Comparison of ENCODE assay signal across 1 cellular context in the genomic region with DNA sequence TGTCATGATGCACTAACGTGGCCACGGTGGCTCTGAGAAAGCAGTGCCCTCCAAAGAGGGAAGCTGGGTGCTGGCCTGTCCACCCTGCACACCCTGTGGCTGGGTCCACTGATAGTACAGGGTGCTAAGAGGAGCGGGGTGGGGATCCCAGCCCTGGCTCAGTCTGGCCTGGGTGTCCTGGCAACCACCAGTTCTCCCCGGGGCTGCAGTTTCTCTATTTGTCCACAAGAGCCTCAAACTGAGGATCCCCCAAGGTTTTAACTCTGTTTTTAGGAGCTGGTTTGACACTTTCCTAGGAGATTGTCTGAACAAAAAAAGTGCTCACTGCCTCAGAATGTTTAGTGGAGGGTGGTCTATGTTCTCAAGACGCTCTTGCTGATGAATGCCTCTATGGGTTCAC.
TF ChIP-seq lines count a peak whose summit lies in the region.

No MANE protein-coding gene starts in this region.

TF ChIP-seq in HepG2, 621 proteins besides CTCF, POLR2A, EP300 and RAD21 (continued from another document):
- no peak for TF ChIP-seq GABPA (IDR thresholded peaks at IDR 0.05; ENCODE audit: low read depth, low read length)
- no peak for TF ChIP-seq GABPA (CRISPR knock-in tag; IDR thresholded peaks at IDR 0.05; ENCODE audit: low read depth)
- no peak for TF ChIP-seq NFE2L1 (CRISPR knock-in tag; IDR thresholded peaks at IDR 0.05; ENCODE audit: borderline replicate concordance)
- no peak for TF ChIP-seq ZBTB21 (CRISPR knock-in tag; IDR thresholded peaks at IDR 0.05)
- TF ChIP-seq RXRA (CRISPR knock-in tag; IDR thresholded peaks at IDR 0.05): no peak
- no peak for TF ChIP-seq ZBTB1 (CRISPR knock-in tag; IDR thresholded peaks at IDR 0.05; ENCODE audit: borderline replicate concordance)
- TF ChIP-seq SNRNP70 (IDR thresholded peaks at IDR 0.05; ENCODE audit: low read depth, low read length): no peak
- TF ChIP-seq PAX8 (CRISPR knock-in tag; IDR thresholded peaks at IDR 0.05; ENCODE audit: borderline replicate concordance): no peak
- TF ChIP-seq U2AF2 (IDR thresholded peaks at IDR 0.05; ENCODE audit: low read depth, low read length): no peak
- TF ChIP-seq KDM5A (IDR thresholded peaks at IDR 0.05; ENCODE audit: borderline replicate concordance, low read length): no peak
- TF ChIP-seq, protein P1, sequence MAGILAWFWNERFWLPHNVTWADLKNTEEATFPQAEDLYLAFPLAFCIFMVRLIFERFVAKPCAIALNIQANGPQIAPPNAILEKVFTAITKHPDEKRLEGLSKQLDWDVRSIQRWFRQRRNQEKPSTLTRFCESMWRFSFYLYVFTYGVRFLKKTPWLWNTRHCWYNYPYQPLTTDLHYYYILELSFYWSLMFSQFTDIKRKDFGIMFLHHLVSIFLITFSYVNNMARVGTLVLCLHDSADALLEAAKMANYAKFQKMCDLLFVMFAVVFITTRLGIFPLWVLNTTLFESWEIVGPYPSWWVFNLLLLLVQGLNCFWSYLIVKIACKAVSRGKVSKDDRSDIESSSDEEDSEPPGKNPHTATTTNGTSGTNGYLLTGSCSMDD (CRISPR knock-in tag; IDR thresholded peaks at IDR 0.05): no peak
- TF ChIP-seq MIXL1 (CRISPR knock-in tag; IDR thresholded peaks at IDR 0.05): no peak
- TF ChIP-seq, protein P2, sequence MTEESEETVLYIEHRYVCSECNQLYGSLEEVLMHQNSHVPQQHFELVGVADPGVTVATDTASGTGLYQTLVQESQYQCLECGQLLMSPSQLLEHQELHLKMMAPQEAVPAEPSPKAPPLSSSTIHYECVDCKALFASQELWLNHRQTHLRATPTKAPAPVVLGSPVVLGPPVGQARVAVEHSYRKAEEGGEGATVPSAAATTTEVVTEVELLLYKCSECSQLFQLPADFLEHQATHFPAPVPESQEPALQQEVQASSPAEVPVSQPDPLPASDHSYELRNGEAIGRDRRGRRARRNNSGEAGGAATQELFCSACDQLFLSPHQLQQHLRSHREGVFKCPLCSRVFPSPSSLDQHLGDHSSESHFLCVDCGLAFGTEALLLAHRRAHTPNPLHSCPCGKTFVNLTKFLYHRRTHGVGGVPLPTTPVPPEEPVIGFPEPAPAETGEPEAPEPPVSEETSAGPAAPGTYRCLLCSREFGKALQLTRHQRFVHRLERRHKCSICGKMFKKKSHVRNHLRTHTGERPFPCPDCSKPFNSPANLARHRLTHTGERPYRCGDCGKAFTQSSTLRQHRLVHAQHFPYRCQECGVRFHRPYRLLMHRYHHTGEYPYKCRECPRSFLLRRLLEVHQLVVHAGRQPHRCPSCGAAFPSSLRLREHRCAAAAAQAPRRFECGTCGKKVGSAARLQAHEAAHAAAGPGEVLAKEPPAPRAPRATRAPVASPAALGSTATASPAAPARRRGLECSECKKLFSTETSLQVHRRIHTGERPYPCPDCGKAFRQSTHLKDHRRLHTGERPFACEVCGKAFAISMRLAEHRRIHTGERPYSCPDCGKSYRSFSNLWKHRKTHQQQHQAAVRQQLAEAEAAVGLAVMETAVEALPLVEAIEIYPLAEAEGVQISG (CRISPR knock-in tag; IDR thresholded peaks at IDR 0.05): no peak
